In the genomic region with DNA sequence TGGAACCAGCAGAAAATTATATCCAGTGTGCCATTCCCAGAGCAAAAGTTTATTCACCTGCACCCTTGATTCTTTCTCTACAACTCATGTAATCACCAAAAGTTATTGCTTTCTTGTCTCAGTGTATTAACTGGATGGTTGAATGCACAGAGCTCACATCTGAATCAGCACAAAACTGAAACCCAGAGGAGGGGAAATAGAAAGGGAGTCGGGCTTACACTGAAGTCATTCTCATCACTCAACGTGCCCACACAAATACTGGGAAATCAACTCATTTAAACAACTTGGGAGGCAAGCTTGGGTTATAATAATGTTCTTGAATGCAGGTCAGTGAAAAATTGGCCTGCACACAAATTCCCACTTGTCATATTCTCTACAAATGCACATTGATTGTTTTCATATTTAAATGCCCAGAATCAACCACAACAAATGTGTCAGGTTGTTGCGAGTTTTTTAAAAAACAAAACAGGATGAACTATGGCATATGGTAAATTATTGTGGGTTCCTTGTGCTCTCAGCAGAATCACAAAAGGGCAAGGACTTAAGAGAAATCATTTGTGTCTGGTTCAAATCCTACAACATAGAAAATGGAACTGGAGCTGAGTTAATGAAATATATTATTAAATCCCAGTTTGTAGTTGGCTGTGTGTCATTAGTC, we compare ENCODE assay signal across 10 cellular contexts.
DNase-seq lines count a peak whose midpoint lies in the region; ATAC-seq and TF ChIP-seq lines count a peak whose summit lies in the region.
"Had no signal": no experiment of that assay in that cellular context is flagged by ENCODE, and none has a peak within 500 bp of the region (broad histone marks: within the 10 kb centered on the region; RNA-seq: fewer than 3 reads in every experiment).

No MANE protein-coding gene starts in this region.

- no peaks in the 10 kb centered on the region for H3K36me3 ChIP-seq in gastroesophageal sphincter

- H3K9me3 ChIP-seq in gastroesophageal sphincter: no peaks in the 10 kb centered on the region

- no peak for TF ChIP-seq POLR2A in gastroesophageal sphincter (IDR thresholded peaks at IDR 0.05)

- no peaks in the 10 kb centered on the region for H3K27me3 ChIP-seq in gastroesophageal sphincter

- ATAC-seq in GM19328 (IDR thresholded peaks at IDR 0.05; ENCODE audit: unreplicated experiment): peak; percentile 99
- ATAC-seq in HG02759 (IDR thresholded peaks at IDR 0.05; ENCODE audit: unreplicated experiment): peak; percentile 99
- peak; percentile 97 for ATAC-seq in HG03460 (IDR thresholded peaks at IDR 0.05; ENCODE audit: unreplicated experiment)
- no peak for ATAC-seq in gastroesophageal sphincter
- ATAC-seq: effector memory CD8-positive, alpha-beta T cell had no signal

- TF ChIP-seq CTCF in GM10266 (IDR thresholded peaks at IDR 0.05; ENCODE audit: control insufficient read depth, insufficient read depth, low read depth, missing control alignments) (no peak), gastroesophageal sphincter (IDR thresholded peaks at IDR 0.05) (no peak)

- H3K4me1 ChIP-seq in gastroesophageal sphincter: no peaks in the 10 kb centered on the region

- no peak for TF ChIP-seq EP300 in gastroesophageal sphincter (IDR thresholded peaks at IDR 0.05)

- H3K4me3 ChIP-seq in gastroesophageal sphincter: no peak overlapping the region

- DNase-seq in GM10266 (ENCODE audit: extremely low spot score): peak; percentile 44
- DNase-seq in D341Med (ENCODE audit: low spot score): no peak
- no peak for DNase-seq in globus pallidus (ENCODE audit: low spot score)
- no peak for DNase-seq in SKM-1 (lab: John Stamatoyannopoulos, UW; ENCODE audit: unreplicated experiment)
- DNase-seq: effector memory CD8-positive, alpha-beta T cell; NCI-H187 had no signal

- WGBS in gastroesophageal sphincter (ENCODE audit: low coverage in 1 of 2), 2 donors: 74 to 76% methylated on average over 2 to 3 of the region's 3 CpGs

- no peak overlapping the region for H3K27ac ChIP-seq in gastroesophageal sphincter
